ENCODE assay signal across 9 cellular contexts in the genomic region with DNA sequence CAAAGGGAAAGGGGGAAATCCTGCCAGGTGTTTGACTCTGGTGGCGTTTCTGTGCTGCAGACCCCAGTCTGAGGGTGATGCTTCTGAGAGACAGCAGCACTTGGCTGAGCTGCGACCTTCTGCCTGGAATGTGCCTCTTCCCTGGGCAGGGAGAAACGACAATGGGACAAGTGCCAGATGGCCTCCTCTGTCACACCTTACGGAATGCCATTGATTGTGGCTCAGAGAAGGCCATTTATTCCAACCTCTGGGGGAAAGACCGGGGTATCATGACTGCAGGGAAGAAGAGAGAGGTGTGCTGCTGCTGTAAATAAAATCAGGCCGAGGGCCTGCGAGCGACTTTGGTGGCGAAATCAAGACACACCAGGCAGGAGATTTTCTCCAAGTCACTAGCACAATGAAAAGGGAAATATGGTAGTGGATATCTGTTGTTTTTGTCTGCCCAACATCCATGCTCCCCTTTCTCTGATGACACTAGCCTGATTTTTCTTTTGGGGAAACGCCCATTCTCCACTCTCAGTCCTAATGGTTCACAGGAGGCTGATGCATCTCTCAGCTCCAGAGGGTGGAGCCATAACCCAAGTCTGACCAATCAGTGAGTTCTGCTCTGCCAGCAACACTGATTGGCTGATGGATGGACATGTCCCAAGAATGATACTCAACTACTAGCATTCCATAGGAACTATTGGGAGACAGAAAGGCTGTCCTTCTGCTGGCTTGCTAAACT.
A peak's percentile ranks its signal among the peaks of the same experiment; 100 is the strongest.
DNase-seq lines count a peak whose midpoint lies in the region; ATAC-seq and TF ChIP-seq lines count a peak whose summit lies in the region.
"Had no signal": no experiment of that assay in that cellular context is flagged by ENCODE, and none has a peak within 500 bp of the region (broad histone marks: within the 10 kb centered on the region; RNA-seq: fewer than 3 reads in every experiment).

No MANE protein-coding gene starts in this region.

- WGBS in mesendoderm (ENCODE audit: extremely low coverage, insufficient coverage, low lambda C conversion rate): no CpG with 5 or more reads among the region's 10 CpGs
- WGBS in suprapubic skin: 89% methylated on average over 10 of the region's 10 CpGs

- TF ChIP-seq POLR2A in suprapubic skin (IDR thresholded peaks at IDR 0.05): no peak

- no peak overlapping the region for H2AK5ac ChIP-seq in mesendoderm (ENCODE audit: low read length)

- H3K9me3 Mint-ChIP-seq in Caco-2 (ENCODE audit: unreplicated experiment): no peaks in the 10 kb centered on the region
- no peaks in the 10 kb centered on the region for H3K9me3 Mint-ChIP-seq in brain

- H3K4me1 ChIP-seq in Caco-2: peaks cover 69% of the 10 kb centered on the region
- H3K4me1 ChIP-seq in mesendoderm (ENCODE audit: control insufficient read depth, low read depth, low read length): peaks cover 4% of the 10 kb centered on the region
- H3K4me1 ChIP-seq in lower lobe of right lung: peaks cover 51% of the 10 kb centered on the region
- H3K4me1 ChIP-seq in suprapubic skin: peaks cover 6% of the 10 kb centered on the region

- no peak overlapping the region for H3K4me3 ChIP-seq in Caco-2 (ENCODE audit: low read depth, low read length)
- H3K4me3 ChIP-seq in mesendoderm (ENCODE audit: low read length): no peak overlapping the region
- H3K4me3 ChIP-seq in lower lobe of right lung: no peak overlapping the region
- no peak overlapping the region for H3K4me3 ChIP-seq in suprapubic skin
- H3K4me3 ChIP-seq: psoas muscle had no signal

- TF ChIP-seq CTCF in Caco-2 (IDR thresholded peaks at IDR 0.05; ENCODE audit: insufficient read depth in 1 of 2, low read depth in 1 of 2, low read length in 1 of 2, severe bottlenecking in 1 of 2, unreplicated experiment in 1 of 2) (no peak), brain (conservative IDR thresholded peaks at IDR 0.05) (no peak), lower lobe of right lung (IDR thresholded peaks at IDR 0.05) (no peak), suprapubic skin (IDR thresholded peaks at IDR 0.05) (no peak)

- H3K4me1 Mint-ChIP-seq in Caco-2 (ENCODE audit: low read depth, unreplicated experiment) (peaks cover 57% of the 10 kb centered on the region), brain (peaks cover 70% of the 10 kb centered on the region)

- H3K4me3 Mint-ChIP-seq in Caco-2 (ENCODE audit: unreplicated experiment) (peak overlapping the region; percentile 24), brain (no peak overlapping the region)

- peaks cover 23% of the 10 kb centered on the region for H3K36me3 Mint-ChIP-seq in Caco-2 (ENCODE audit: insufficient read depth, unreplicated experiment)
- H3K36me3 Mint-ChIP-seq in brain: no peaks in the 10 kb centered on the region

- intact Hi-C loops in Caco-2 (cut with micrococcal nuclease; ENCODE audit: unreplicated experiment) (loop anchor here (5.0 kb wide), 1 partner anchor 150 kb away; no protein-coding TSS in a partner anchor), lower lobe of right lung (cut with DNase I) (no loop called here)

- H3K27ac ChIP-seq in mesendoderm (ENCODE audit: low read depth, low read length): peak overlapping the region; percentile 2
- H3K27ac ChIP-seq in lower lobe of right lung: no peak overlapping the region
- no peak overlapping the region for H3K27ac ChIP-seq in suprapubic skin
- H3K27ac ChIP-seq: psoas muscle had no signal

- H3K27me3 ChIP-seq in Caco-2 (replicated peaks; ENCODE audit: control insufficient read depth, insufficient read depth, low read length) (no peaks in the 10 kb centered on the region), mesendoderm (ENCODE audit: insufficient read depth, low read length, poor library complexity) (no peaks in the 10 kb centered on the region), lower lobe of right lung (ENCODE audit: low read depth) (no peaks in the 10 kb centered on the region), suprapubic skin (no peaks in the 10 kb centered on the region)

- BruUV-seq in Caco-2 (replicated peaks; lab: Mats Ljungman, UMichigan): no TSS peak

- H3K27ac Mint-ChIP-seq in Caco-2 (ENCODE audit: unreplicated experiment) (peak overlapping the region; percentile 83), brain (peak overlapping the region in 3 of 5 experiments; percentile 28 to 69 (median 65))

- H2BK5ac ChIP-seq in mesendoderm (ENCODE audit: low read length): no peak overlapping the region

- H4K5ac ChIP-seq in mesendoderm (ENCODE audit: low read length): no peak overlapping the region

- H3K18ac ChIP-seq in mesendoderm (ENCODE audit: low read length): no peak overlapping the region

- ATAC-seq in lower lobe of right lung: no peak

- H3K4ac ChIP-seq in mesendoderm (ENCODE audit: low read depth, low read length): no peak overlapping the region

- no peaks in the 10 kb centered on the region for H3K9me3 ChIP-seq in Caco-2
- H3K9me3 ChIP-seq in lower lobe of right lung: no peaks in the 10 kb centered on the region
- no peaks in the 10 kb centered on the region for H3K9me3 ChIP-seq in suprapubic skin
- H3K9me3 ChIP-seq: psoas muscle had no signal

- no peaks in the 10 kb centered on the region for H3K79me1 ChIP-seq in mesendoderm (ENCODE audit: low read length)

- H2BK120ac ChIP-seq in mesendoderm (ENCODE audit: low read depth, low read length): no peak overlapping the region

- H3K27me3 Mint-ChIP-seq in Caco-2 (ENCODE audit: insufficient read depth, unreplicated experiment) (no peaks in the 10 kb centered on the region), brain (peaks cover 15% of the 10 kb centered on the region)

- no peaks in the 10 kb centered on the region for H3K36me3 ChIP-seq in Caco-2 (ENCODE audit: control insufficient read depth, insufficient read depth, low read length)
- no peaks in the 10 kb centered on the region for H3K36me3 ChIP-seq in mesendoderm (ENCODE audit: control insufficient read depth, insufficient read depth, low read length)
- H3K36me3 ChIP-seq in lower lobe of right lung: no peaks in the 10 kb centered on the region
- H3K36me3 ChIP-seq in suprapubic skin: no peaks in the 10 kb centered on the region

- H3K4me2 ChIP-seq in mesendoderm (ENCODE audit: low read length): no peak overlapping the region

- H2BK15ac ChIP-seq in mesendoderm (replicated peaks; ENCODE audit: low read depth): no peak overlapping the region

- no peak overlapping the region for H4K8ac ChIP-seq in mesendoderm (ENCODE audit: low read depth, low read length)

- CTCF ChIA-PET in Caco-2 (lab: Charles Lee): interaction anchor here (1.1 to 1.4 kb wide), 2 partner anchors 7 to 11 kb away, joined by 3 to 4 read pairs; no protein-coding TSS in a partner anchor

- DNase-seq in Caco-2: peak; percentile 75 to 88
- peak; percentile 66 for DNase-seq in HT-29 (ENCODE audit: low spot score)
- peak; percentile 94 for DNase-seq in mesendoderm
- DNase-seq in lower lobe of right lung: no peak
- no peak for DNase-seq in COR-L47 (lab: John Stamatoyannopoulos, UW)
- no peak for DNase-seq in NCI-H2227 treated with DMSO at 0.1 percent for 48 hours (lab: John Stamatoyannopoulos, UW)
- DNase-seq in suprapubic skin (ENCODE audit: low spot score in 2 of 2): no peak
- DNase-seq: psoas muscle had no signal

- H3K79me2 ChIP-seq in mesendoderm (ENCODE audit: control insufficient read depth, insufficient read depth, low read length): no peaks in the 10 kb centered on the region

- H3K9ac ChIP-seq in mesendoderm (ENCODE audit: low read length): no peak overlapping the region

- H3K23ac ChIP-seq in mesendoderm (ENCODE audit: low read length): no peak overlapping the region

- no peak for TF ChIP-seq EP300 in suprapubic skin (IDR thresholded peaks at IDR 0.05)

- POLR2A ChIA-PET in Caco-2 (lab: Charles Lee): interaction anchor here (0.5 kb wide), 1 partner anchor 11 kb away, joined by 3 read pairs; no protein-coding TSS in a partner anchor

- no peak overlapping the region for H3K56ac ChIP-seq in mesendoderm (ENCODE audit: low read length)

Comparison
In these comparisons a context has a peak if more than half of its experiments do, and no peak if none do; other contexts are left out.
1. DNase-seq: peak in Caco-2 (2 of 2), HT-29 (single experiment) and mesendoderm (single experiment); none in lower lobe of right lung (single experiment), COR-L47 (single experiment), NCI-H2227 treated with DMSO at 0.1 percent for 48 hours (single experiment) and suprapubic skin (0 of 2).